Comparison of ENCODE assay signal across 18 cellular contexts in the genomic region with DNA sequence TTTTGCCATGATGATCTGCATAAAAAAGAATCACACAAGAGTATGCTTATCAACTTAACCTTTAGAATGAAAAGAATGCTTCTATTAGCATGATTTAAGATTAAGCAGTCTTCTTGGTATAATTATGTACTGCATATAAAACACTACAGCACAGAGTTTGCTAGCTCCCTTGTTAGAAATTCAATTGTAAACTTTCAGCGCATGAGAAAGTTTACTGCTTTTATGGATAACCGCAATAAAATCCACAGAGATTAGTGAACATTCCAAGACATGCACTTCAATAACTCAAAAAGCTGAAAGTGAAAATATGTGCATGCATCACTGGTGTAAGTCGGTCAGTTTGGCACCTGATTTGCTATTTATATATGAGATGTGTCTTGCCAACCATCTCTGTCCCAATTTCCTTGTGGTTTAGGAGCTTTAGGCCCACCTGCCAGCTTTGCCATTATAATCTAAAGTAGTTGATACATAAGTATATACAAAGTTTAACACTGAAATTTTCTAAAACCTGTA.
"Had no signal": no experiment of that assay in that cellular context is flagged by ENCODE, and none has a peak within 500 bp of the region (broad histone marks: within the 10 kb centered on the region; RNA-seq: fewer than 3 reads in every experiment).

No MANE protein-coding gene starts in this region.

- H3K27ac ChIP-seq: right atrium auricular region, SJSA1, suprapubic skin had no signal

- H3K4me1 Mint-ChIP-seq: activated CD4-positive, alpha-beta memory T cell treated with anti-CD3 and anti-CD28 coated beads, Interleukin-2, amount 10 ng/mL, durations not matched to agents 7 days and 5 days; activated CD4-positive, alpha-beta T cell treated with anti-CD3 and anti-CD28 coated beads for 36 hours; central memory CD8-positive, alpha-beta T cell; immature natural killer cell; natural killer cell; stimulated activated memory B cell treated with anti-CD40 and anti-IgM and Interleukin-4, amounts not matched to agents 10 μg/mL and 1 μg/mL and 100 μg/mL, for 72 hours had no signal

- H3K4me3 Mint-ChIP-seq: activated CD4-positive, alpha-beta memory T cell treated with anti-CD3 and anti-CD28 coated beads, Interleukin-2, amount 10 ng/mL, durations not matched to agents 7 days and 5 days; activated CD4-positive, alpha-beta T cell treated with anti-CD3 and anti-CD28 coated beads for 36 hours; central memory CD8-positive, alpha-beta T cell; immature natural killer cell; natural killer cell; stimulated activated memory B cell treated with anti-CD40 and anti-IgM and Interleukin-4, amounts not matched to agents 10 μg/mL and 1 μg/mL and 100 μg/mL, for 72 hours; type B pancreatic cell had no signal

- H3K27ac Mint-ChIP-seq: activated CD4-positive, alpha-beta memory T cell treated with anti-CD3 and anti-CD28 coated beads, Interleukin-2, amount 10 ng/mL, durations not matched to agents 7 days and 5 days; activated CD4-positive, alpha-beta T cell treated with anti-CD3 and anti-CD28 coated beads for 36 hours; stimulated activated memory B cell treated with anti-CD40 and anti-IgM and Interleukin-4, amounts not matched to agents 10 μg/mL and 1 μg/mL and 100 μg/mL, for 72 hours; type B pancreatic cell had no signal

- H3K27me3 Mint-ChIP-seq: activated CD4-positive, alpha-beta memory T cell treated with anti-CD3 and anti-CD28 coated beads, Interleukin-2, amount 10 ng/mL, durations not matched to agents 7 days and 5 days; activated CD4-positive, alpha-beta T cell treated with anti-CD3 and anti-CD28 coated beads for 36 hours; central memory CD8-positive, alpha-beta T cell; stimulated activated memory B cell treated with anti-CD40 and anti-IgM and Interleukin-4, amounts not matched to agents 10 μg/mL and 1 μg/mL and 100 μg/mL, for 72 hours; type B pancreatic cell had no signal

- H3K4me3 ChIP-seq: body of pancreas, lung, right atrium auricular region, SJSA1, suprapubic skin had no signal

- ATAC-seq: activated CD4-positive, alpha-beta T cell treated with anti-CD3 and anti-CD28 coated beads for 36 hours; body of pancreas; left cardiac atrium; natural killer cell; stimulated activated memory B cell treated with anti-CD40 and anti-IgM and Interleukin-4, amounts not matched to agents 10 μg/mL and 1 μg/mL and 100 μg/mL, for 72 hours had no signal

- H3K4me1 ChIP-seq: right atrium auricular region, suprapubic skin had no signal

- H3K27me3 ChIP-seq: body of pancreas, right atrium auricular region, SJSA1, suprapubic skin had no signal

- H3K9me3 ChIP-seq: body of pancreas, right atrium auricular region, SJSA1, suprapubic skin had no signal

- H3K9me3 Mint-ChIP-seq: activated CD4-positive, alpha-beta memory T cell treated with anti-CD3 and anti-CD28 coated beads, Interleukin-2, amount 10 ng/mL, durations not matched to agents 7 days and 5 days; central memory CD8-positive, alpha-beta T cell; immature natural killer cell; natural killer cell; stimulated activated memory B cell treated with anti-CD40 and anti-IgM and Interleukin-4, amounts not matched to agents 10 μg/mL and 1 μg/mL and 100 μg/mL, for 72 hours; type B pancreatic cell had no signal

- DNase-seq: activated CD4-positive, alpha-beta memory T cell treated with anti-CD3 and anti-CD28 coated beads, Interleukin-2, amount 10 ng/mL, durations not matched to agents 7 days and 5 days; activated CD4-positive, alpha-beta T cell treated with anti-CD3 and anti-CD28 coated beads for 36 hours; activated effector memory CD4-positive, alpha-beta T cell treated with anti-CD3 and anti-CD28 coated beads, Interleukin-2, amount 50 U/mL, for 16 hours; body of pancreas; cortex of kidney; effector CD8-positive, alpha-beta T cell; immature natural killer cell; left cardiac atrium; natural killer cell; posterior cingulate gyrus; T-helper 9 cell had no signal
